Comparison of ENCODE assay signal across 11 cellular contexts in genomic region chr9:38322937-38323336, GRCh38.
"Had no signal": no experiment of that assay in that cellular context is flagged by ENCODE, and none has a peak within 500 bp of the region (broad histone marks: within the 10 kb centered on the region; RNA-seq: fewer than 3 reads in every experiment).

No MANE protein-coding gene starts in this region.

- H3K36me3 ChIP-seq: HAP-1 had no signal

- H3K9me3 ChIP-seq: HAP-1 had no signal

- H2AFZ ChIP-seq: GM23248, GM23338 had no signal

- H3K4me2 ChIP-seq: GM23338 had no signal

- DNase-seq: GM23248, GOT3, H7, H9, HCEC 1CT, HFFc6 had no signal

- H3K9ac ChIP-seq: GM23248 had no signal

- FAIRE-seq: H1, H54 had no signal

- ATAC-seq: GM23338, HCT116 had no signal

- H3K4me3 ChIP-seq: GM23248, GM23338, HAP-1 had no signal

- H3K27ac ChIP-seq: GM23248 had no signal
